ENCODE assay signal across 15 cellular contexts in the genomic region with DNA sequence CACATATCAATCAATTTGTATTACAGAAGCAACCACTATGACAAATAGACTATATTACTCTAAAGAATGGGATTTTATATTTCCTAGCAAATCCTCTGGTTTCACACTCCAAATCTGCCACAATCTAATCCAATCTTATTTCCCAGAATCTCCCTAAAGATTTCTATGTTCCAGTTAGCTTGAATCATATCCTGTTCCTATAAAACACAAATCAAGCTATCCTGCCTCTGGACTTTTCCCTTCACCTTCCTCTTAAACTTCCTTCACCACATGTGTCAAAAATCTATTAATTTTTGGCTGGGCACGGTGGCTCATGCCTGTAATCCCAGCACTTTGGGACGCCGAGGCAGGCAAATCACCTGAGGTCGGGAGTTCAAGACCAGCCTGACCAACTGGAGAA. TPM values are rescaled to one million over a fixed set of nuclear protein-coding genes. Genes with fewer than 3 reads are reported as not detected.
DNase-seq lines count a peak whose midpoint lies in the region; ATAC-seq and TF ChIP-seq lines count a peak whose summit lies in the region.
"Had no signal": no experiment of that assay in that cellular context is flagged by ENCODE, and none has a peak within 500 bp of the region (broad histone marks: within the 10 kb centered on the region; RNA-seq: fewer than 3 reads in every experiment).

No MANE protein-coding gene starts in this region.

- no peak overlapping the region for H3K4me3 ChIP-seq in heart right ventricle
- H3K4me3 ChIP-seq in PC-3 (ENCODE audit: low read length) = no peak overlapping the region
- H3K4me3 ChIP-seq in esophagus squamous epithelium = no peak overlapping the region
- H3K4me3 ChIP-seq: GM12878, GM23338 had no signal

- no TSS peak for BruUV-seq in PC-3 (replicated peaks; lab: Mats Ljungman, UMichigan)

- 75 to 78% methylated on average over 4 of the region's 4 CpGs for WGBS in heart right ventricle, 2 donors
- no CpG with 5 or more reads among the region's 4 CpGs for WGBS in esophagus squamous epithelium, 2 donors

- peaks cover 43% of the 10 kb centered on the region for H3K79me2 ChIP-seq in PC-3 (ENCODE audit: low read length)

- H3K4me1 ChIP-seq in heart right ventricle (peaks cover 2 to 92% (median 59%) of the 10 kb centered on the region in 9 donors), PC-3 (ENCODE audit: insufficient read depth, low read length) (no peaks in the 10 kb centered on the region), esophagus squamous epithelium (peaks cover 0 to 41% (median 4%) of the 10 kb centered on the region in 3 donors)

- CTCF ChIA-PET in PC-3 (lab: Charles Lee) = no interaction called here

- ATAC-seq in heart right ventricle (peak in 1 of 8 donors; percentile 58), PC-3 (peak; percentile 29), GM21447 (IDR thresholded peaks at IDR 0.05; ENCODE audit: unreplicated experiment) (no peak)
- ATAC-seq: CD8-positive, alpha-beta T cell; GM12878; GM23338 had no signal

- peak overlapping the region in 6 of 10 donors; percentile 4 to 82 (median 16) for H3K27ac ChIP-seq in heart right ventricle
- H3K27ac ChIP-seq in PC-3 (ENCODE audit: low read length) = no peak overlapping the region
- peak overlapping the region in 3 of 4 donors; percentile 1 to 36 (median 10) for H3K27ac ChIP-seq in esophagus squamous epithelium
- H3K27ac ChIP-seq: 22Rv1 had no signal

- POLR2A ChIA-PET in PC-3 (lab: Charles Lee; ENCODE audit: unreplicated experiment) = interaction anchor here (0.6 kb wide), 1 partner anchor 23 kb away, joined by 8 read pairs; no protein-coding TSS in a partner anchor

- H3K27me3 ChIP-seq in heart right ventricle (no peaks in the 10 kb centered on the region), PC-3 (ENCODE audit: low read length) (no peaks in the 10 kb centered on the region), esophagus squamous epithelium (no peaks in the 10 kb centered on the region)

- no peaks in the 10 kb centered on the region for H3F3A ChIP-seq in PC-3 (ENCODE audit: low read length, unreplicated experiment)

- H3K36me3 ChIP-seq in heart right ventricle (peaks cover 0 to 20% (median 0%) of the 10 kb centered on the region in 9 donors), PC-3 (ENCODE audit: low read depth, low read length) (no peaks in the 10 kb centered on the region), esophagus squamous epithelium (peaks cover 0 to 14% (median 0%) of the 10 kb centered on the region in 3 donors)

- intact Hi-C loops in heart right ventricle (cut with DNase I) = no loop called here
- intact Hi-C loops in cardiac septum (cut with DNase I) = loop anchor here (2.0 kb wide), 1 partner anchor 51 kb away; no protein-coding TSS in a partner anchor
- intact Hi-C loops in PC-3 (cut with micrococcal nuclease) = no loop called here
- intact Hi-C loops in esophagus squamous epithelium (cut with DNase I) = no loop called here

- TF ChIP-seq CTCF in heart right ventricle (IDR thresholded peaks at IDR 0.05) (no peak), PC-3 (conservative IDR thresholded peaks at IDR 0.05; ENCODE audit: low read depth, low read length) (no peak), esophagus squamous epithelium (IDR thresholded peaks at IDR 0.05) (no peak)

- DNase-seq in heart right ventricle (no peak), cardiac septum (ENCODE audit: low spot score) (no peak), PC-3 (no peak), esophagus squamous epithelium (lab: John Stamatoyannopoulos, UW) (no peak), OCI-M1 (lab: John Stamatoyannopoulos, UW) (no peak), NK-92 (lab: John Stamatoyannopoulos, UW; ENCODE audit: unreplicated experiment) (no peak), LoVo (ENCODE audit: low spot score) (no peak)
- DNase-seq: CD8-positive, alpha-beta T cell; COR-L47; DMS53; H7 had no signal

- H3K9me2 ChIP-seq in PC-3 (replicated peaks; ENCODE audit: low read length) = no peaks in the 10 kb centered on the region

- no peak overlapping the region for H3K9ac ChIP-seq in PC-3 (ENCODE audit: low read length)

- H4K20me1 ChIP-seq in PC-3 (ENCODE audit: low read length) = no peaks in the 10 kb centered on the region

- H2AFZ ChIP-seq in PC-3 (ENCODE audit: low read length) = no peak overlapping the region
- H2AFZ ChIP-seq: GM23338 had no signal

- TF ChIP-seq POLR2A in esophagus squamous epithelium (IDR thresholded peaks at IDR 0.05) = no peak

- H3K9me3 ChIP-seq in heart right ventricle (no peaks in the 10 kb centered on the region), PC-3 (ENCODE audit: low read length) (no peaks in the 10 kb centered on the region), esophagus squamous epithelium (no peaks in the 10 kb centered on the region)

- H3K4me2 ChIP-seq in PC-3 (ENCODE audit: low read length) = no peak overlapping the region
- H3K4me2 ChIP-seq: GM23338 had no signal

RNA-seq across cellular contexts. Expression of gene PIK3C2A, which starts 50.0 kb away (rescaled TPM):
- 10 to 100 TPM; 29.9 to 43.7 (median 32.7) TPM for total RNA-seq in heart right ventricle
- 10 to 100 TPM in 1 of 2 donors, 1 to 10 TPM in 1; 6.7 to 17.9 TPM for polyA plus RNA-seq in heart right ventricle
- 34.1 TPM for total RNA-seq in cardiac septum
- total RNA-seq in PC-3 (2014; rRNA removed) = 30.1 and 35.0 TPM in 2 replicates
- 10 to 100 TPM; 25.1 to 54.2 (median 32.4) TPM for total RNA-seq in esophagus squamous epithelium
